26 cellular contexts compared by ENCODE assay signal in genomic region chr5:66993882-66994281, GRCh38.
"Had no signal": no experiment of that assay in that cellular context is flagged by ENCODE, and none has a peak within 500 bp of the region (broad histone marks: within the 10 kb centered on the region; RNA-seq: fewer than 3 reads in every experiment).

No MANE protein-coding gene starts in this region.

- H3K36me3 ChIP-seq: breast epithelium, Peyer's patch, SJSA1 had no signal

- H3K27me3 Mint-ChIP-seq: activated CD4-positive, alpha-beta memory T cell treated with anti-CD3 and anti-CD28 coated beads for 36 hours; activated naive CD8-positive, alpha-beta T cell had no signal

- DNase-seq: activated CD4-positive, alpha-beta memory T cell treated with anti-CD3 and anti-CD28 coated beads for 36 hours; activated CD4-positive, alpha-beta T cell treated with anti-CD3 and anti-CD28 coated beads, Interleukin-2, amount 10 ng/mL, durations not matched to agents 7 days and 5 days; activated CD4-positive, CD25-positive, alpha-beta regulatory T cell treated with anti-CD3 and anti-CD28 coated beads, Interleukin-2, amount 50 U/mL, for 72 hours; activated CD8-positive, alpha-beta memory T cell treated with anti-CD3 and anti-CD28 coated beads for 24 hours; activated gamma-delta T cell; activated naive CD4-positive, alpha-beta T cell treated with anti-CD3 and anti-CD28 coated beads for 36 hours; activated T-cell treated with anti-CD3 and anti-CD28 coated beads, Interleukin-2, amount 50 U/mL, for 4 hours; caudate nucleus; Kasumi-1; KBM-7; NCI-H1048; NCI-H146; NCI-H2081 treated with DMSO at 0.1 percent for 48 hours; NCI-H345; NCI-H510A; NCI-H748 treated with DMSO at 0.1 percent for 48 hours; NK-92 treated with Interleukin-12 subunit alpha and Interleukin-12 subunit beta, amount 100 ng/mL, for 24 hours; OCI-M1; Peyer's patch; SHP77; SW 1271 had no signal

- H3K9me3 Mint-ChIP-seq: activated CD4-positive, alpha-beta memory T cell treated with anti-CD3 and anti-CD28 coated beads for 36 hours; activated CD4-positive, alpha-beta T cell treated with anti-CD3 and anti-CD28 coated beads, Interleukin-2, amount 10 ng/mL, durations not matched to agents 7 days and 5 days; activated naive CD4-positive, alpha-beta T cell treated with anti-CD3 and anti-CD28 coated beads for 36 hours; activated T-cell treated with anti-CD3 and anti-CD28 coated beads, Interleukin-2, amount 50 U/mL, for 4 hours; WTC11 had no signal

- H3K27ac ChIP-seq: breast epithelium, Peyer's patch, SJSA1 had no signal

- H3K9me3 ChIP-seq: breast epithelium, Peyer's patch, SJSA1 had no signal

- H3K27me3 ChIP-seq: breast epithelium, Peyer's patch, SJSA1 had no signal

- H3K4me1 ChIP-seq: breast epithelium, Peyer's patch, SJSA1 had no signal

- ATAC-seq: activated T-cell treated with anti-CD3 and anti-CD28 coated beads, Interleukin-2, amount 50 U/mL, for 4 hours; SK-N-SH treated with all-trans-retinoic acid at 6 μM for 48 hours; WTC11 had no signal

- H3K27ac Mint-ChIP-seq: activated CD4-positive, alpha-beta memory T cell treated with anti-CD3 and anti-CD28 coated beads for 36 hours; activated CD4-positive, alpha-beta T cell treated with anti-CD3 and anti-CD28 coated beads, Interleukin-2, amount 10 ng/mL, durations not matched to agents 7 days and 5 days; activated naive CD4-positive, alpha-beta T cell treated with anti-CD3 and anti-CD28 coated beads for 36 hours; activated naive CD8-positive, alpha-beta T cell; WTC11 had no signal

- H3K4me3 Mint-ChIP-seq: activated CD4-positive, alpha-beta memory T cell treated with anti-CD3 and anti-CD28 coated beads for 36 hours; activated CD4-positive, alpha-beta T cell treated with anti-CD3 and anti-CD28 coated beads, Interleukin-2, amount 10 ng/mL, durations not matched to agents 7 days and 5 days; activated naive CD4-positive, alpha-beta T cell treated with anti-CD3 and anti-CD28 coated beads for 36 hours; activated naive CD8-positive, alpha-beta T cell; activated T-cell treated with anti-CD3 and anti-CD28 coated beads, Interleukin-2, amount 50 U/mL, for 4 hours; WTC11 had no signal

- H3K4me3 ChIP-seq: breast epithelium, Peyer's patch, SJSA1 had no signal

- H3K36me3 Mint-ChIP-seq: activated CD4-positive, alpha-beta memory T cell treated with anti-CD3 and anti-CD28 coated beads for 36 hours; activated naive CD8-positive, alpha-beta T cell; WTC11 had no signal
